12 cellular contexts compared by ENCODE assay signal in genomic region chr12:2247109-2247508, GRCh38.
"Had no signal": no experiment of that assay in that cellular context is flagged by ENCODE, and none has a peak within 500 bp of the region (broad histone marks: within the 10 kb centered on the region; RNA-seq: fewer than 3 reads in every experiment).

No MANE protein-coding gene starts in this region.

- H3K9me3 ChIP-seq: breast epithelium, tibial artery, vagina had no signal

- H3K27ac ChIP-seq: breast epithelium, tibial artery, vagina had no signal

- DNase-seq: activated CD4-positive, alpha-beta T cell treated with anti-CD3 and anti-CD28 coated beads, Interleukin-2, amount 50 U/mL, for 4 hours; activated CD8-positive, alpha-beta memory T cell treated with anti-CD3 and anti-CD28 coated beads, Interleukin-2, amount 10 ng/mL, durations not matched to agents 7 days and 5 days; activated effector memory CD4-positive, alpha-beta T cell treated with anti-CD3 and anti-CD28 coated beads, Interleukin-2, amount 50 U/mL, for 16 hours; activated naive CD8-positive, alpha-beta T cell treated with anti-CD3 and anti-CD28 coated beads for 36 hours; activated T-cell treated with anti-CD3 and anti-CD28 coated beads, Interleukin-2, amount 50 U/mL, for 24 hours; dorsolateral prefrontal cortex; glutamatergic neuron; left colon; T-helper 2 cell; tibial artery had no signal

- H3K27ac Mint-ChIP-seq: activated CD8-positive, alpha-beta memory T cell treated with anti-CD3 and anti-CD28 coated beads, Interleukin-2, amount 10 ng/mL, durations not matched to agents 7 days and 5 days; activated naive CD8-positive, alpha-beta T cell treated with anti-CD3 and anti-CD28 coated beads for 36 hours; activated T-cell treated with anti-CD3 and anti-CD28 coated beads, Interleukin-2, amount 50 U/mL, for 24 hours had no signal

- H3K4me3 ChIP-seq: breast epithelium, dorsolateral prefrontal cortex, tibial artery, vagina had no signal

- H3K9me3 Mint-ChIP-seq: activated naive CD8-positive, alpha-beta T cell treated with anti-CD3 and anti-CD28 coated beads for 36 hours; activated T-cell treated with anti-CD3 and anti-CD28 coated beads, Interleukin-2, amount 50 U/mL, for 24 hours had no signal

- H3K4me3 Mint-ChIP-seq: activated CD8-positive, alpha-beta memory T cell treated with anti-CD3 and anti-CD28 coated beads, Interleukin-2, amount 10 ng/mL, durations not matched to agents 7 days and 5 days; activated naive CD8-positive, alpha-beta T cell treated with anti-CD3 and anti-CD28 coated beads for 36 hours; activated T-cell treated with anti-CD3 and anti-CD28 coated beads, Interleukin-2, amount 50 U/mL, for 24 hours had no signal

- H3K36me3 Mint-ChIP-seq: activated CD8-positive, alpha-beta memory T cell treated with anti-CD3 and anti-CD28 coated beads, Interleukin-2, amount 10 ng/mL, durations not matched to agents 7 days and 5 days; activated naive CD8-positive, alpha-beta T cell treated with anti-CD3 and anti-CD28 coated beads for 36 hours had no signal

- H3K27me3 Mint-ChIP-seq: activated naive CD8-positive, alpha-beta T cell treated with anti-CD3 and anti-CD28 coated beads for 36 hours; activated T-cell treated with anti-CD3 and anti-CD28 coated beads, Interleukin-2, amount 50 U/mL, for 24 hours had no signal

- H3K36me3 ChIP-seq: breast epithelium, tibial artery, vagina had no signal

- H3K4me1 Mint-ChIP-seq: activated CD8-positive, alpha-beta memory T cell treated with anti-CD3 and anti-CD28 coated beads, Interleukin-2, amount 10 ng/mL, durations not matched to agents 7 days and 5 days; activated naive CD8-positive, alpha-beta T cell treated with anti-CD3 and anti-CD28 coated beads for 36 hours had no signal

- H3K27me3 ChIP-seq: breast epithelium, dorsolateral prefrontal cortex, tibial artery, vagina had no signal

- H3K4me1 ChIP-seq: breast epithelium had no signal
